Comparison of ENCODE assay signal across 8 cellular contexts in genomic region chrX:76427560-76428242, GRCh38. TPM values are rescaled to one million over a fixed set of nuclear protein-coding genes. Genes with fewer than 3 reads are reported as not detected.
DNase-seq lines count a peak whose midpoint lies in the region; ATAC-seq and TF ChIP-seq lines count a peak whose summit lies in the region.

Gene MAGEE1, plus strand, starts transcription at chrX:76427710. Its CDS starts 221 bp downstream, at chrX:76427931.

- BruUV-seq in A673 (replicated peaks; lab: Mats Ljungman, UMichigan), result no TSS peak

- POLR2A ChIA-PET in A673 (lab: Charles Lee; ENCODE audit: low non-redundant PET), result no interaction called here

- intact Hi-C loops in A673 (cut with micrococcal nuclease; ENCODE audit: unreplicated experiment), result no loop called here

- peaks cover 11% of the 10 kb centered on the region for H3K27me3 ChIP-seq in A673 (replicated peaks; ENCODE audit: insufficient read depth, low read depth, low read length, poor library complexity)

- H3K36me3 Mint-ChIP-seq in endothelial cell (ENCODE audit: low read depth, unreplicated experiment), result no peaks in the 10 kb centered on the region

- no peak for TF ChIP-seq CTCF in A673 (conservative IDR thresholded peaks at IDR 0.05; ENCODE audit: low read depth, low read length)
- no peak for TF ChIP-seq CTCF in endothelial cell (IDR thresholded peaks at IDR 0.05; ENCODE audit: unreplicated experiment)

- H3K4me3 Mint-ChIP-seq in endothelial cell (ENCODE audit: unreplicated experiment), result peak within 1 kb of the TSS; percentile 87

- no peaks in the 10 kb centered on the region for H3K4me1 ChIP-seq in A673 (ENCODE audit: insufficient read depth, low read length, poor library complexity, severe bottlenecking)

- CTCF ChIA-PET in A673 (lab: Charles Lee), result no interaction called here

- no peak within 1 kb of the TSS for H3K4me3 ChIP-seq in A673 (ENCODE audit: low read depth, low read length, poor library complexity, severe bottlenecking)

- H3K27me3 Mint-ChIP-seq in endothelial cell (ENCODE audit: unreplicated experiment), result peaks cover 5% of the 10 kb centered on the region

- no peak within 1 kb of the TSS for H3K27ac Mint-ChIP-seq in endothelial cell (ENCODE audit: unreplicated experiment)

- no peaks in the 10 kb centered on the region for H3K36me3 ChIP-seq in A673 (ENCODE audit: insufficient read depth, low read length, poor library complexity, severe bottlenecking)

- H3K27ac ChIP-seq in A673 (ENCODE audit: low read depth, low read length, poor library complexity, severe bottlenecking), result no peak within 1 kb of the TSS

- no peaks in the 10 kb centered on the region for H3K4me1 Mint-ChIP-seq in endothelial cell (ENCODE audit: unreplicated experiment)

- no peaks in the 10 kb centered on the region for H3K9me3 Mint-ChIP-seq in endothelial cell (ENCODE audit: unreplicated experiment)

- DNase-seq in A673 (ENCODE audit: low spot score) (peak; percentile 1), NCI-H510A (lab: John Stamatoyannopoulos, UW) (peak; percentile 35), endothelial cell (ENCODE audit: low spot score) (peak; percentile 65), midbrain (lab: John Stamatoyannopoulos, UW) (peak; percentile 79)
- DNase-seq in activated CD8-positive, alpha-beta memory T cell treated with anti-CD3 and anti-CD28 coated beads, Interleukin-2, amount 50 U/mL, for 24 hours (ENCODE audit: extremely low read depth), result peak; percentile 26
- peak; percentile 69 to 76 for DNase-seq in stimulated activated CD8-positive, alpha-beta memory T cell treated with anti-CD3 and anti-CD28 coated beads, Interleukin-15, amount 100 ng/mL, for 48 hours (ENCODE audit: low read depth in 2 of 2)

- no peaks in the 10 kb centered on the region for H3K9me3 ChIP-seq in A673 (ENCODE audit: low read depth, low read length, poor library complexity, severe bottlenecking)

- ATAC-seq in GM18873 (IDR thresholded peaks at IDR 0.05; ENCODE audit: low FRiP score, unreplicated experiment) (peak; percentile 86), HG03135 (IDR thresholded peaks at IDR 0.05; ENCODE audit: unreplicated experiment) (peak; percentile 90)

RNA-seq across cellular contexts. Expression of gene MAGEE1, which starts in this region (rescaled TPM):
- total RNA-seq in A673 (2021) (not detected in 2 replicates), endothelial cell (ENCODE audit: unreplicated experiment) (3.2 TPM)

Comparison
In these comparisons a context has a peak if more than half of its experiments do, and no peak if none do; other contexts are left out.
1. Peak in DNase-seq in A673; RNA of the gene not detected or under 1 TPM.
2. DNase-seq: peak in every context shown above with its lines; median percentile 79 in midbrain; 72 in stimulated activated CD8-positive, alpha-beta memory T cell treated with anti-CD3 and anti-CD28 coated beads, Interleukin-15, amount 100 ng/mL, for 48 hours; 65 in endothelial cell; 35 in NCI-H510A; 26 in activated CD8-positive, alpha-beta memory T cell treated with anti-CD3 and anti-CD28 coated beads, Interleukin-2, amount 50 U/mL, for 24 hours; 1 in A673.